ENCODE assay signal across 2 cellular contexts in the genomic region with DNA sequence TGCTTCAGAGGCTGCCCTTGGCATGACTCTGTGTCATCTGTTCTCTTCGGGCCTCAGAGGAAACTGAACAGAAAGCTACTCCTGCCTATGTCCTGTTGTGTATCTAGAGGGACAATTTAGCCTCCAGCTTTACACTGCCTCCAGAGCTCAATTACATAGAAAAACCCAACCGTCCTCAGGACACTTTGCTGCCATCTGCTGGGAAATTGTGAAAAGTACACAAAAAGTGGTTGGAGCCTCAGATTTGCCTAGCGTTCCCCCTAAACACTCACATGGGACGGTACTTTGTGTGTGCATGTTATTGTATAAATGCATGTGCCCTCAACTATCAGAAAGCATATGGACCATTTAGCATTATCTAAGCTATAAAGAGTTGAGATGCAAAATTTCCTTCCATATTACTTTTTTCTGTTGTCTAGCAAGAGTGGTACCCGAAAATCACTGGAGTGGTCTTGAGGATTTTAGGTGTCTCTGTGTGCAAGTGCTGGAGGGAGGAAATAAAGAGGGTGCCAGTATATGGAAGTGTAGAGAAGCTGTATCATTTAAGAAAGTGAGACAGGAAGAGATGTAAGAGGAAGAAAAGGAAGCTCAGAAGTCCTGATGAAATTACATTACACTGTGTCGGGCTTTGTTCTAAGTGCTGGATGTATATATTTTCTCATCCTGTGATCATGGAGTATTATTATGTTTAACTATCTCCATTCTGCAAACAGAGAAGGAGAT.
TF ChIP-seq lines count a peak whose summit lies in the region.

No MANE protein-coding gene starts in this region.

TF ChIP-seq in HEK293, 187 proteins besides CTCF, POLR2A, EP300 and RAD21 (continued from another document and continues in another):
- TF ChIP-seq, protein P1, sequence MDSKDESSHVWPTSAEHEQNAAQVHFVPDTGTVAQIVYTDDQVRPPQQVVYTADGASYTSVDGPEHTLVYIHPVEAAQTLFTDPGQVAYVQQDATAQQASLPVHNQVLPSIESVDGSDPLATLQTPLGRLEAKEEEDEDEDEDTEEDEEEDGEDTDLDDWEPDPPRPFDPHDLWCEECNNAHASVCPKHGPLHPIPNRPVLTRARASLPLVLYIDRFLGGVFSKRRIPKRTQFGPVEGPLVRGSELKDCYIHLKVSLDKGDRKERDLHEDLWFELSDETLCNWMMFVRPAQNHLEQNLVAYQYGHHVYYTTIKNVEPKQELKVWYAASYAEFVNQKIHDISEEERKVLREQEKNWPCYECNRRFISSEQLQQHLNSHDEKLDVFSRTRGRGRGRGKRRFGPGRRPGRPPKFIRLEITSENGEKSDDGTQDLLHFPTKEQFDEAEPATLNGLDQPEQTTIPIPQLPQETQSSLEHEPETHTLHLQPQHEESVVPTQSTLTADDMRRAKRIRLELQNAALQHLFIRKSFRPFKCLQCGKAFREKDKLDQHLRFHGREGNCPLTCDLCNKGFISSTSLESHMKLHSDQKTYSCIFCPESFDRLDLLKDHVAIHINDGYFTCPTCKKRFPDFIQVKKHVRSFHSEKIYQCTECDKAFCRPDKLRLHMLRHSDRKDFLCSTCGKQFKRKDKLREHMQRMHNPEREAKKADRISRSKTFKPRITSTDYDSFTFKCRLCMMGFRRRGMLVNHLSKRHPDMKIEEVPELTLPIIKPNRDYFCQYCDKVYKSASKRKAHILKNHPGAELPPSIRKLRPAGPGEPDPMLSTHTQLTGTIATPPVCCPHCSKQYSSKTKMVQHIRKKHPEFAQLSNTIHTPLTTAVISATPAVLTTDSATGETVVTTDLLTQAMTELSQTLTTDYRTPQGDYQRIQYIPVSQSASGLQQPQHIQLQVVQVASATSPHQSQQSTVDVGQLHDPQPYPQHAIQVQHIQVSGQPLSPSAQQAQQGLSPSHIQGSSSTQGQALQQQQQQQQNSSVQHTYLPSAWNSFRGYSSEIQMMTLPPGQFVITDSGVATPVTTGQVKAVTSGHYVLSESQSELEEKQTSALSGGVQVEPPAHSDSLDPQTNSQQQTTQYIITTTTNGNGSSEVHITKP (tag by site-specific recombination; IDR thresholded peaks at IDR 0.05), result no peak
- TF ChIP-seq ZNF837 (tag by site-specific recombination; IDR thresholded peaks at IDR 0.05) (no peak), ZNF544 (tag by site-specific recombination; IDR thresholded peaks at IDR 0.05) (no peak), HOXA7 (CRISPR knock-in tag; IDR thresholded peaks at IDR 0.05; ENCODE audit: borderline replicate concordance) (no peak), ZNF221 (tag by site-specific recombination; IDR thresholded peaks at IDR 0.05; ENCODE audit: borderline replicate concordance) (no peak), ZNF302 (tag by site-specific recombination; IDR thresholded peaks at IDR 0.05; ENCODE audit: low read depth) (no peak), ZNF629 (tag by site-specific recombination; IDR thresholded peaks at IDR 0.05) (no peak), ZNF292 (tag by site-specific recombination; IDR thresholded peaks at IDR 0.05; ENCODE audit: borderline replicate concordance, low read depth) (no peak), ZNF174 (tag by site-specific recombination; IDR thresholded peaks at IDR 0.05) (no peak)
- TF ChIP-seq, protein P2, sequence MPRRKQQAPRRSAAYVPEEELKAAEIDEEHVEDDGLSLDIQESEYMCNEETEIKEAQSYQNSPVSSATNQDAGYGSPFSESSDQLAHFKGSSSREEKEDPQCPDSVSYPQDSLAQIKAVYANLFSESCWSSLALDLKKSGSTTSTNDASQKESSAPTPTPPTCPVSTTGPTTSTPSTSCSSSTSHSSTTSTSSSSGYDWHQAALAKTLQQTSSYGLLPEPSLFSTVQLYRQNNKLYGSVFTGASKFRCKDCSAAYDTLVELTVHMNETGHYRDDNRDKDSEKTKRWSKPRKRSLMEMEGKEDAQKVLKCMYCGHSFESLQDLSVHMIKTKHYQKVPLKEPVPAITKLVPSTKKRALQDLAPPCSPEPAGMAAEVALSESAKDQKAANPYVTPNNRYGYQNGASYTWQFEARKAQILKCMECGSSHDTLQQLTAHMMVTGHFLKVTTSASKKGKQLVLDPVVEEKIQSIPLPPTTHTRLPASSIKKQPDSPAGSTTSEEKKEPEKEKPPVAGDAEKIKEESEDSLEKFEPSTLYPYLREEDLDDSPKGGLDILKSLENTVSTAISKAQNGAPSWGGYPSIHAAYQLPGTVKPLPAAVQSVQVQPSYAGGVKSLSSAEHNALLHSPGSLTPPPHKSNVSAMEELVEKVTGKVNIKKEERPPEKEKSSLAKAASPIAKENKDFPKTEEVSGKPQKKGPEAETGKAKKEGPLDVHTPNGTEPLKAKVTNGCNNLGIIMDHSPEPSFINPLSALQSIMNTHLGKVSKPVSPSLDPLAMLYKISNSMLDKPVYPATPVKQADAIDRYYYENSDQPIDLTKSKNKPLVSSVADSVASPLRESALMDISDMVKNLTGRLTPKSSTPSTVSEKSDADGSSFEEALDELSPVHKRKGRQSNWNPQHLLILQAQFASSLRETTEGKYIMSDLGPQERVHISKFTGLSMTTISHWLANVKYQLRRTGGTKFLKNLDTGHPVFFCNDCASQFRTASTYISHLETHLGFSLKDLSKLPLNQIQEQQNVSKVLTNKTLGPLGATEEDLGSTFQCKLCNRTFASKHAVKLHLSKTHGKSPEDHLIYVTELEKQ (tag by site-specific recombination; IDR thresholded peaks at IDR 0.05; ENCODE audit: borderline replicate concordance), result no peak
- TF ChIP-seq, protein P3, sequence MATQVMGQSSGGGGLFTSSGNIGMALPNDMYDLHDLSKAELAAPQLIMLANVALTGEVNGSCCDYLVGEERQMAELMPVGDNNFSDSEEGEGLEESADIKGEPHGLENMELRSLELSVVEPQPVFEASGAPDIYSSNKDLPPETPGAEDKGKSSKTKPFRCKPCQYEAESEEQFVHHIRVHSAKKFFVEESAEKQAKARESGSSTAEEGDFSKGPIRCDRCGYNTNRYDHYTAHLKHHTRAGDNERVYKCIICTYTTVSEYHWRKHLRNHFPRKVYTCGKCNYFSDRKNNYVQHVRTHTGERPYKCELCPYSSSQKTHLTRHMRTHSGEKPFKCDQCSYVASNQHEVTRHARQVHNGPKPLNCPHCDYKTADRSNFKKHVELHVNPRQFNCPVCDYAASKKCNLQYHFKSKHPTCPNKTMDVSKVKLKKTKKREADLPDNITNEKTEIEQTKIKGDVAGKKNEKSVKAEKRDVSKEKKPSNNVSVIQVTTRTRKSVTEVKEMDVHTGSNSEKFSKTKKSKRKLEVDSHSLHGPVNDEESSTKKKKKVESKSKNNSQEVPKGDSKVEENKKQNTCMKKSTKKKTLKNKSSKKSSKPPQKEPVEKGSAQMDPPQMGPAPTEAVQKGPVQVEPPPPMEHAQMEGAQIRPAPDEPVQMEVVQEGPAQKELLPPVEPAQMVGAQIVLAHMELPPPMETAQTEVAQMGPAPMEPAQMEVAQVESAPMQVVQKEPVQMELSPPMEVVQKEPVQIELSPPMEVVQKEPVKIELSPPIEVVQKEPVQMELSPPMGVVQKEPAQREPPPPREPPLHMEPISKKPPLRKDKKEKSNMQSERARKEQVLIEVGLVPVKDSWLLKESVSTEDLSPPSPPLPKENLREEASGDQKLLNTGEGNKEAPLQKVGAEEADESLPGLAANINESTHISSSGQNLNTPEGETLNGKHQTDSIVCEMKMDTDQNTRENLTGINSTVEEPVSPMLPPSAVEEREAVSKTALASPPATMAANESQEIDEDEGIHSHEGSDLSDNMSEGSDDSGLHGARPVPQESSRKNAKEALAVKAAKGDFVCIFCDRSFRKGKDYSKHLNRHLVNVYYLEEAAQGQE (tag by site-specific recombination; IDR thresholded peaks at IDR 0.05), result no peak
- TF ChIP-seq, protein P4, sequence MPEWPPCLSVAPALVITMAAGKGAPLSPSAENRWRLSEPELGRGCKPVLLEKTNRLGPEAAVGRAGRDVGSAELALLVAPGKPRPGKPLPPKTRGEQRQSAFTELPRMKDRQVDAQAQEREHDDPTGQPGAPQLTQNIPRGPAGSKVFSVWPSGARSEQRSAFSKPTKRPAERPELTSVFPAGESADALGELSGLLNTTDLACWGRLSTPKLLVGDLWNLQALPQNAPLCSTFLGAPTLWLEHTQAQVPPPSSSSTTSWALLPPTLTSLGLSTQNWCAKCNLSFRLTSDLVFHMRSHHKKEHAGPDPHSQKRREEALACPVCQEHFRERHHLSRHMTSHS (tag by site-specific recombination; IDR thresholded peaks at IDR 0.05), result no peak

TF ChIP-seq in SK-N-SH, 30 proteins besides CTCF, POLR2A, EP300 and RAD21 (continued from another document):
- no peak for TF ChIP-seq TCF12 (IDR thresholded peaks at IDR 0.05)
